In genomic region chr12:57110189-57111045, GRCh38 we compare ENCODE assay signal across 8 cellular contexts. TPM values are rescaled to one million over a fixed set of nuclear protein-coding genes. Genes with fewer than 3 reads are reported as not detected.
DNase-seq lines count a peak whose midpoint lies in the region; ATAC-seq, FAIRE-seq and TF ChIP-seq lines count a peak whose summit lies in the region.

No MANE protein-coding gene starts in this region.

- H3K18ac ChIP-seq in mesendoderm (ENCODE audit: low read length) = peak overlapping the region; percentile 34

- peaks cover 0 to 9% of the 10 kb centered on the region in 2 donors for H3K27me3 Mint-ChIP-seq in CD8-positive, alpha-beta memory T cell

- no peak overlapping the region for H2BK120ac ChIP-seq in mesendoderm (ENCODE audit: low read depth, low read length)

- peak overlapping the region; percentile 96 for H3K27ac ChIP-seq in CD8-positive, alpha-beta memory T cell (ENCODE audit: low read depth, low read length)
- H3K27ac ChIP-seq in ectodermal cell (ENCODE audit: insufficient read depth, low read depth, low read length, poor library complexity, severe bottlenecking) (no peak overlapping the region), mesendoderm (ENCODE audit: low read depth, low read length) (peak overlapping the region; percentile 75)

- H4K8ac ChIP-seq in mesendoderm (ENCODE audit: low read depth, low read length) = no peak overlapping the region

- no peaks in the 10 kb centered on the region for H3K79me2 ChIP-seq in mesendoderm (ENCODE audit: control insufficient read depth, insufficient read depth, low read length)

- peak; percentile 58 to 78 (median 63) for DNase-seq in CD8-positive, alpha-beta memory T cell
- DNase-seq in LHCN-M2 (ENCODE audit: low read depth) (peak; percentile 60), mesendoderm (peak; percentile 95), D721Med (ENCODE audit: insufficient read length, low spot score) (no peak)
- peak; percentile 89 for DNase-seq in activated CD4-positive, alpha-beta T cell treated with anti-CD3 and anti-CD28 coated beads for 48 hours
- peak; percentile 87 for DNase-seq in stimulated activated CD8-positive, alpha-beta memory T cell treated with anti-CD3 and anti-CD28 coated beads, Interleukin-4, amount 100 ng/mL, for 48 hours

- peak; percentile 43 for ATAC-seq in GM21390 (IDR thresholded peaks at IDR 0.05; ENCODE audit: unreplicated experiment)

- H3K9me3 Mint-ChIP-seq in CD8-positive, alpha-beta memory T cell = peaks cover 0 to 4% (median 0%) of the 10 kb centered on the region in 5 donors

- H3K9ac ChIP-seq in mesendoderm (ENCODE audit: low read length) = peak overlapping the region; percentile 88

- H3K27me3 ChIP-seq in CD8-positive, alpha-beta memory T cell (ENCODE audit: insufficient read depth, low read length, poor library complexity, severe bottlenecking) = no peaks in the 10 kb centered on the region
- H3K27me3 ChIP-seq in ectodermal cell (ENCODE audit: control insufficient read depth, insufficient read depth, low read length, poor library complexity, severe bottlenecking) (no peaks in the 10 kb centered on the region), mesendoderm (ENCODE audit: insufficient read depth, low read length, poor library complexity) (no peaks in the 10 kb centered on the region)

- FAIRE-seq in D721Med (lab: Jason Lieb, UNC) = no peak

- peaks cover 3% of the 10 kb centered on the region for H3K79me1 ChIP-seq in mesendoderm (ENCODE audit: low read length)

- peak overlapping the region; percentile 95 to 100 (median 98) for H3K27ac Mint-ChIP-seq in CD8-positive, alpha-beta memory T cell

- H3K4me3 Mint-ChIP-seq in CD8-positive, alpha-beta memory T cell = peak overlapping the region; percentile 96 to 100 (median 99)

- peak overlapping the region; percentile 84 for H3K4me2 ChIP-seq in mesendoderm (ENCODE audit: low read length)

- peak overlapping the region; percentile 99 for H3K4me3 ChIP-seq in CD8-positive, alpha-beta memory T cell (ENCODE audit: low read length)
- peak overlapping the region; percentile 31 for H3K4me3 ChIP-seq in ectodermal cell (ENCODE audit: insufficient read depth, low read depth, low read length)
- peak overlapping the region; percentile 45 for H3K4me3 ChIP-seq in mesendoderm (ENCODE audit: low read length)

- H2BK15ac ChIP-seq in mesendoderm (replicated peaks; ENCODE audit: low read depth) = no peak overlapping the region

- CTCF ChIA-PET in CD8-positive, alpha-beta memory T cell (lab: Charles Lee) = interaction anchor here (1.2 to 10.8 kb wide), 16 partner anchors 13 to 353 kb away, joined by 3 to 195 read pairs (median 16); partner anchors contain the start of genes LRP1, NAB2 and NEMP1

- H3K56ac ChIP-seq in mesendoderm (ENCODE audit: low read length) = peak overlapping the region; percentile 97

- peak overlapping the region; percentile 84 for H3K23ac ChIP-seq in mesendoderm (ENCODE audit: low read length)

- H3K4me1 Mint-ChIP-seq in CD8-positive, alpha-beta memory T cell = peaks cover 38 to 58% (median 50%) of the 10 kb centered on the region in 3 donors

- H2AK5ac ChIP-seq in mesendoderm (ENCODE audit: low read length) = peak overlapping the region; percentile 15

- H4K5ac ChIP-seq in mesendoderm (ENCODE audit: low read length) = no peak overlapping the region

- H3K36me3 Mint-ChIP-seq in CD8-positive, alpha-beta memory T cell = peaks cover 3 to 50% (median 7%) of the 10 kb centered on the region in 3 donors

- peaks cover 32% of the 10 kb centered on the region for H3K4me1 ChIP-seq in CD8-positive, alpha-beta memory T cell (ENCODE audit: insufficient read depth, low read length)
- H3K4me1 ChIP-seq in ectodermal cell (ENCODE audit: control insufficient read depth, insufficient read depth, low read length) (peaks cover 22% of the 10 kb centered on the region), mesendoderm (ENCODE audit: control insufficient read depth, low read depth, low read length) (peaks cover 5% of the 10 kb centered on the region)

- H3K36me3 ChIP-seq in CD8-positive, alpha-beta memory T cell (ENCODE audit: insufficient read depth, low read length) = peaks cover 24% of the 10 kb centered on the region
- H3K36me3 ChIP-seq in ectodermal cell (ENCODE audit: control insufficient read depth, insufficient read depth, low read length) = no peaks in the 10 kb centered on the region
- no peaks in the 10 kb centered on the region for H3K36me3 ChIP-seq in mesendoderm (ENCODE audit: control insufficient read depth, insufficient read depth, low read length)

- H3K9me3 ChIP-seq in CD8-positive, alpha-beta memory T cell (ENCODE audit: low read length) = no peaks in the 10 kb centered on the region
- H3K9me3 ChIP-seq in ectodermal cell (ENCODE audit: control insufficient read depth, low read length) = no peaks in the 10 kb centered on the region

- WGBS in ectodermal cell, 2 experiments = 5 to 6% methylated on average over 27 of the region's 27 CpGs
- no CpG with 5 or more reads among the region's 27 CpGs for WGBS in mesendoderm (ENCODE audit: extremely low coverage, insufficient coverage, low lambda C conversion rate)

- peak overlapping the region; percentile 87 for H3K4ac ChIP-seq in mesendoderm (ENCODE audit: low read depth, low read length)

- H2BK5ac ChIP-seq in mesendoderm (ENCODE audit: low read length) = peak overlapping the region; percentile 64

- TF ChIP-seq CTCF in D721Med (IDR thresholded peaks at IDR 0.05; ENCODE audit: insufficient read depth, missing control alignments) = no peak

- POLR2A ChIA-PET in CD8-positive, alpha-beta memory T cell (lab: Charles Lee) = interaction anchor here (0.6 to 4.5 kb wide), 10 partner anchors 12 to 422 kb away, joined by 3 to 131 read pairs (median 10); partner anchors contain the start of genes LRP1, NAB2, NEMP1 and PTGES3

RNA-seq across cellular contexts. Expression of gene STAT6, which starts 0.7 kb away (rescaled TPM):
- 100 to 1,000 TPM; 262 to 265 TPM for total RNA-seq in CD8-positive, alpha-beta memory T cell
- polyA plus RNA-seq in CD8-positive, alpha-beta memory T cell = 82.8 TPM
- 82.6 and 89.3 TPM in 2 replicates for total RNA-seq in LHCN-M2 (2014; rRNA removed)
- polyA plus RNA-seq in LHCN-M2 (2012) = 67.0 TPM
- polyA plus RNA-seq in ectodermal cell (2013, experiment 1 of 4) = 37.1 TPM
- 30.5 TPM for polyA plus RNA-seq in ectodermal cell (2013, experiment 2 of 4)
- polyA plus RNA-seq in ectodermal cell (2013, experiment 3 of 4) = 23.2 TPM
- 26.4 TPM for polyA plus RNA-seq in ectodermal cell (2013, experiment 4 of 4)
- 22.6 TPM for polyA plus RNA-seq in mesendoderm (2013, experiment 1 of 2)
- polyA plus RNA-seq in mesendoderm (2013, experiment 2 of 2) = 22.2 TPM

RNA-seq across cellular contexts. Expression of gene LRP1, which starts 17.9 kb away (rescaled TPM):
- 1 to 10 TPM; 2.3 to 2.5 TPM for total RNA-seq in CD8-positive, alpha-beta memory T cell
- polyA plus RNA-seq in CD8-positive, alpha-beta memory T cell = 0.29 TPM
- total RNA-seq in LHCN-M2 (2014; rRNA removed) = 89.0 and 99.6 TPM in 2 replicates
- 191 TPM for polyA plus RNA-seq in LHCN-M2 (2012)
- 50.3 TPM for polyA plus RNA-seq in ectodermal cell (2013, experiment 1 of 4)
- 72.1 TPM for polyA plus RNA-seq in ectodermal cell (2013, experiment 2 of 4)
- 49.3 TPM for polyA plus RNA-seq in ectodermal cell (2013, experiment 3 of 4)
- 64.2 TPM for polyA plus RNA-seq in ectodermal cell (2013, experiment 4 of 4)
- 16.1 TPM for polyA plus RNA-seq in mesendoderm (2013, experiment 1 of 2)
- polyA plus RNA-seq in mesendoderm (2013, experiment 2 of 2) = 15.2 TPM

RNA-seq across cellular contexts. Expression of gene NAB2, which starts 21.5 kb away (rescaled TPM):
- total RNA-seq in CD8-positive, alpha-beta memory T cell = 10 to 100 TPM; 37.7 to 40.1 TPM
- 1.6 TPM for polyA plus RNA-seq in CD8-positive, alpha-beta memory T cell
- 53.8 and 55.9 TPM in 2 replicates for total RNA-seq in LHCN-M2 (2014; rRNA removed)
- polyA plus RNA-seq in LHCN-M2 (2012) = 42.8 TPM
- 40.2 TPM for polyA plus RNA-seq in ectodermal cell (2013, experiment 1 of 4)
- 37.0 TPM for polyA plus RNA-seq in ectodermal cell (2013, experiment 2 of 4)
- 30.3 TPM for polyA plus RNA-seq in ectodermal cell (2013, experiment 3 of 4)
- 35.0 TPM for polyA plus RNA-seq in ectodermal cell (2013, experiment 4 of 4)
- 10.0 TPM for polyA plus RNA-seq in mesendoderm (2013, experiment 1 of 2)
- 9.5 TPM for polyA plus RNA-seq in mesendoderm (2013, experiment 2 of 2)

RNA-seq across cellular contexts. Expression of gene NEMP1, which starts 31.8 kb away (rescaled TPM):
- total RNA-seq in CD8-positive, alpha-beta memory T cell = 10 to 100 TPM; 50.5 to 50.9 TPM
- 3.8 TPM for polyA plus RNA-seq in CD8-positive, alpha-beta memory T cell
- total RNA-seq in LHCN-M2 (2014; rRNA removed) = 29.3 and 37.3 TPM in 2 replicates
- polyA plus RNA-seq in LHCN-M2 (2012) = 6.9 TPM
- polyA plus RNA-seq in ectodermal cell (2013, experiment 1 of 4) = 41.2 TPM
- polyA plus RNA-seq in ectodermal cell (2013, experiment 2 of 4) = 39.3 TPM
- 31.8 TPM for polyA plus RNA-seq in ectodermal cell (2013, experiment 3 of 4)
- polyA plus RNA-seq in ectodermal cell (2013, experiment 4 of 4) = 33.9 TPM
- polyA plus RNA-seq in mesendoderm (2013, experiment 1 of 2) = 14.8 TPM
- polyA plus RNA-seq in mesendoderm (2013, experiment 2 of 2) = 14.9 TPM

RNA-seq across cellular contexts. Expression of gene LRP1-AS, which starts 37.0 kb away (rescaled TPM):
- total RNA-seq in CD8-positive, alpha-beta memory T cell = not detected
- polyA plus RNA-seq in CD8-positive, alpha-beta memory T cell = not detected
- not detected in 2 replicates for total RNA-seq in LHCN-M2 (2014; rRNA removed)
- not detected for polyA plus RNA-seq in LHCN-M2 (2012)
- polyA plus RNA-seq in ectodermal cell (2013, experiment 1 of 4) = not detected
- polyA plus RNA-seq in ectodermal cell (2013, experiment 2 of 4) = not detected
- polyA plus RNA-seq in ectodermal cell (2013, experiment 3 of 4) = not detected
- polyA plus RNA-seq in ectodermal cell (2013, experiment 4 of 4) = not detected
- not detected for polyA plus RNA-seq in mesendoderm (2013, experiment 1 of 2)
- not detected for polyA plus RNA-seq in mesendoderm (2013, experiment 2 of 2)

Comparison
In these comparisons a context has a peak if more than half of its experiments do, and no peak if none do; other contexts are left out.
1. H3K4me3 ChIP-seq: peak in every context shown above with its lines; median percentile 99 in CD8-positive, alpha-beta memory T cell; 45 in mesendoderm; 31 in ectodermal cell.
2. RNA of gene LRP1, which starts 17.9 kb away (total RNA-seq): 89.0 to 99.6 TPM in LHCN-M2; 2.3 to 2.5 TPM in CD8-positive, alpha-beta memory T cell; every median in the first group is over 10 times any median in the second.